Comparison of ENCODE assay signal across 28 cellular contexts in the genomic region with DNA sequence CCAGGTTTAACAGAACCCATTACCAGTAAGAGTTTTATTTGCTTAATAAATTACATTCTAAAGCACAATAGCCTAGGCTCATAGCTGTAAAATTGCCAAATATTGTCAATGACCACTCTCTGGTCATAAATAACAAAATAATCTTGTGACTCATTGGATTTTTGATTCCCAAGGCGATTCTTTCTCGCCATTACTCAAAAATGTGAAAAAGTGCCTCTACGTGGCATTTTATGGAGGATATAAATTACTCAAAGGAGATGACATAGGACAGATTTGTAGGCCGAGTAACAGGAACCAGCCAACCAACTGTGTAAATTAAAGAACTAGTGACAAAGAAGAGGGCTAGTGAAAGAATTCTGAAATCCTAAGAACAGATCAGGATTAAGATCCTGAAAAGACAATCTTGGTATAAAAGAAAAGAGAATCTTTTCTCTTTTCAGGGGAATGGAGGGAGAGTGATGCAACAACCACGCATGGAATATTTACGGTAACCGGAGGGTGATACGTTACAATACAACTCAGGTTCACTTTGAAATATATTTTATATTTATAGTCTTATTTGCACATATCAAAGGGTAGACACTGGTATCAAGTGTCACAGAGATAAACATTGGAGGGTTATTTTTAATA.
"Had no signal": no experiment of that assay in that cellular context is flagged by ENCODE, and none has a peak within 500 bp of the region (broad histone marks: within the 10 kb centered on the region; RNA-seq: fewer than 3 reads in every experiment).

No MANE protein-coding gene starts in this region.

- H3K9me3 ChIP-seq: ascending aorta, body of pancreas had no signal

- H3K36me3 ChIP-seq: ascending aorta had no signal

- ATAC-seq: activated CD8-positive, alpha-beta memory T cell treated with anti-CD3 and anti-CD28 coated beads, Interleukin-2, amount 10 ng/mL, durations not matched to agents 7 days and 5 days; activated naive CD4-positive, alpha-beta T cell treated with anti-CD3 and anti-CD28 coated beads, Interleukin-2, amount 50 U/mL, for 72 hours; activated naive CD8-positive, alpha-beta T cell treated with anti-CD3 and anti-CD28 coated beads, Interleukin-2, amount 50 U/mL, for 24 hours; activated T-cell treated with anti-CD3 and anti-CD28 coated beads, Interleukin-2, amount 50 U/mL, for 4 hours; body of pancreas; Panc1; Right ventricle myocardium inferior; T-cell had no signal

- H3K4me3 Mint-ChIP-seq: activated B cell treated with CpG ODN at 0.5 μM for 24 hours; activated CD4-positive, alpha-beta T cell treated with anti-CD3 and anti-CD28 coated beads, Interleukin-2, amount 10 ng/mL, durations not matched to agents 24 days and 14 days; activated CD8-positive, alpha-beta memory T cell treated with anti-CD3 and anti-CD28 coated beads, Interleukin-2, amount 10 ng/mL, durations not matched to agents 7 days and 5 days; activated naive CD8-positive, alpha-beta T cell treated with anti-CD3 and anti-CD28 coated beads, Interleukin-2, amount 50 U/mL, for 24 hours; activated T-cell treated with anti-CD3 and anti-CD28 coated beads, Interleukin-2, amount 50 U/mL, for 4 hours; T-cell had no signal

- H3K4me1 ChIP-seq: ascending aorta, body of pancreas had no signal

- H3K27ac ChIP-seq: ascending aorta, body of pancreas, SK-N-MC had no signal

- H3K27ac Mint-ChIP-seq: activated B cell treated with CpG ODN at 0.5 μM for 24 hours; activated CD4-positive, alpha-beta T cell treated with anti-CD3 and anti-CD28 coated beads, Interleukin-2, amount 10 ng/mL, durations not matched to agents 24 days and 14 days; activated CD8-positive, alpha-beta memory T cell treated with anti-CD3 and anti-CD28 coated beads, Interleukin-2, amount 10 ng/mL, durations not matched to agents 7 days and 5 days; activated naive CD4-positive, alpha-beta T cell treated with anti-CD3 and anti-CD28 coated beads, Interleukin-2, amount 50 U/mL, for 72 hours; activated naive CD8-positive, alpha-beta T cell treated with anti-CD3 and anti-CD28 coated beads, Interleukin-2, amount 50 U/mL, for 24 hours; T-cell had no signal

- H3K4me3 ChIP-seq: ascending aorta, body of pancreas, SK-N-MC had no signal

- H3K9me3 Mint-ChIP-seq: activated B cell treated with CpG ODN at 0.5 μM for 24 hours; activated CD4-positive, alpha-beta T cell treated with anti-CD3 and anti-CD28 coated beads, Interleukin-2, amount 10 ng/mL, durations not matched to agents 24 days and 14 days; activated naive CD4-positive, alpha-beta T cell treated with anti-CD3 and anti-CD28 coated beads, Interleukin-2, amount 50 U/mL, for 72 hours; activated naive CD8-positive, alpha-beta T cell treated with anti-CD3 and anti-CD28 coated beads, Interleukin-2, amount 50 U/mL, for 24 hours; activated T-cell treated with anti-CD3 and anti-CD28 coated beads, Interleukin-2, amount 50 U/mL, for 4 hours; T-cell had no signal

- H3K27me3 Mint-ChIP-seq: activated B cell treated with CpG ODN at 0.5 μM for 24 hours; activated CD4-positive, alpha-beta T cell treated with anti-CD3 and anti-CD28 coated beads, Interleukin-2, amount 10 ng/mL, durations not matched to agents 24 days and 14 days; activated CD8-positive, alpha-beta memory T cell treated with anti-CD3 and anti-CD28 coated beads, Interleukin-2, amount 10 ng/mL, durations not matched to agents 7 days and 5 days; activated naive CD8-positive, alpha-beta T cell treated with anti-CD3 and anti-CD28 coated beads, Interleukin-2, amount 50 U/mL, for 24 hours; T-cell had no signal

- H3K36me3 Mint-ChIP-seq: activated CD8-positive, alpha-beta memory T cell treated with anti-CD3 and anti-CD28 coated beads, Interleukin-2, amount 10 ng/mL, durations not matched to agents 7 days and 5 days; activated naive CD4-positive, alpha-beta T cell treated with anti-CD3 and anti-CD28 coated beads, Interleukin-2, amount 50 U/mL, for 72 hours; T-cell had no signal

- H3K27me3 ChIP-seq: ascending aorta, body of pancreas had no signal

- DNase-seq: activated B cell treated with CpG ODN at 0.5 μM for 24 hours; activated CD4-positive, alpha-beta T cell treated with anti-CD3 and anti-CD28 coated beads for 1 hour; activated CD4-positive, alpha-beta T cell treated with anti-CD3 and anti-CD28 coated beads, Interleukin-2, amount 10 ng/mL, durations not matched to agents 24 days and 14 days; activated CD4-positive, alpha-beta T cell treated with anti-CD3 and anti-CD28 coated beads, Interleukin-2, amount 50 U/mL, for 48 hours; activated CD8-positive, alpha-beta memory T cell treated with anti-CD3 and anti-CD28 coated beads, Interleukin-2, amount 10 ng/mL, durations not matched to agents 7 days and 5 days; activated effector memory CD4-positive, alpha-beta T cell treated with anti-CD3 and anti-CD28 coated beads, Interleukin-2, amount 50 U/mL, for 16 hours; activated naive CD4-positive, alpha-beta T cell treated with Interleukin-2 at 50 U/mL for 16 hours; activated naive CD8-positive, alpha-beta T cell treated with anti-CD3 and anti-CD28 coated beads, Interleukin-2, amount 50 U/mL, for 24 hours; activated T-cell treated with anti-CD3 and anti-CD28 coated beads, Interleukin-2, amount 50 U/mL, for 4 hours; amniotic stem cell; body of pancreas; central memory CD4-positive, alpha-beta T cell; MM.1S; NCI-H1105; NCI-H1436; NCI-H1694 treated with DMSO at 0.1 percent for 48 hours; NCI-H2029 treated with DMSO at 0.1 percent for 48 hours; NCI-H510A treated with DMSO at 0.1 percent for 48 hours; NCI-H82; RPMI8226; T-cell; T-helper 2 cell; T1000 had no signal

- H3K4me1 Mint-ChIP-seq: activated B cell treated with CpG ODN at 0.5 μM for 24 hours, T-cell had no signal
